In genomic region chr1:173867141-173867752, GRCh38 we compare ENCODE assay signal across 8 cellular contexts. TPM values are rescaled to one million over a fixed set of nuclear protein-coding genes. Genes with fewer than 3 reads are reported as not detected.
A peak's percentile ranks its signal among the peaks of the same experiment; 100 is the strongest.
DNase-seq lines count a peak whose midpoint lies in the region; ATAC-seq and TF ChIP-seq lines count a peak whose summit lies in the region.

No MANE protein-coding gene starts in this region.

- in situ Hi-C loops in astrocyte of the cerebellum (cut with HindIII; ENCODE audit: low sequenced_read_pairs) = no loop called here

- H3K9me2 ChIP-seq in Karpas-422 (replicated peaks; ENCODE audit: insufficient read depth, low read length) = no peaks in the 10 kb centered on the region

- peaks cover 41% of the 10 kb centered on the region for H4K20me1 ChIP-seq in Karpas-422 (ENCODE audit: insufficient read depth, low read depth, low read length)

- no peak overlapping the region for H2AFZ ChIP-seq in Karpas-422 (ENCODE audit: low read length)

- peaks cover 48 to 49% of the 10 kb centered on the region in 2 donors for H3K36me3 Mint-ChIP-seq in CD14-positive monocyte

- H3K9ac ChIP-seq in Karpas-422 (ENCODE audit: low read length) = peak overlapping the region; percentile 92

- H3K27ac Mint-ChIP-seq in CD14-positive monocyte = peak overlapping the region; percentile 91 to 97 (median 96)

- no peaks in the 10 kb centered on the region for H3K9me3 ChIP-seq in Karpas-422 (ENCODE audit: low read length)

- H3K4me3 ChIP-seq in Karpas-422 (ENCODE audit: low read length) = peak overlapping the region; percentile 94
- peak overlapping the region; percentile 77 for H3K4me3 ChIP-seq in astrocyte of the cerebellum (ENCODE audit: low read depth, low read length)
- peak overlapping the region; percentile 75 for H3K4me3 ChIP-seq in kidney epithelial cell (ENCODE audit: low read depth, low read length)

- H3K36me3 ChIP-seq in Karpas-422 (ENCODE audit: insufficient read depth, low read length) = peaks cover 50% of the 10 kb centered on the region
- peaks cover 6% of the 10 kb centered on the region for H3K36me3 ChIP-seq in kidney epithelial cell (ENCODE audit: control insufficient read depth, insufficient read depth, low read length)

- TF ChIP-seq CTCF in CD14-positive monocyte (IDR thresholded peaks at IDR 0.05) = no peak
- TF ChIP-seq CTCF in astrocyte of the cerebellum (IDR thresholded peaks at IDR 0.05; ENCODE audit: low read depth, low read length, missing control alignments) = no peak
- TF ChIP-seq CTCF in kidney epithelial cell (IDR thresholded peaks at IDR 0.05; ENCODE audit: insufficient read depth, low read length, poor library complexity, severe bottlenecking) = no peak

- intact Hi-C loops in CD14-positive monocyte (cut with micrococcal nuclease) = loop anchor here (5.0 to 10.0 kb wide), 4 partner anchors 40 to 392 kb away; partner anchors contain the start of gene PRDX6 (in 2 of the 2)

- peaks cover 50% of the 10 kb centered on the region for H3K4me1 Mint-ChIP-seq in CD14-positive monocyte

- ATAC-seq in stimulated activated naive CD8-positive, alpha-beta T cell treated with anti-CD3 and anti-CD28 coated beads, Interleukin-15, Interleukin-2, amounts not matched to agents 100 U/mL and 50 U/mL, for 24 hours = peak; percentile 6
- ATAC-seq in GM19035 (IDR thresholded peaks at IDR 0.05; ENCODE audit: unreplicated experiment) = no peak

- peaks cover 37% of the 10 kb centered on the region for H3K4me1 ChIP-seq in Karpas-422 (ENCODE audit: low read length)

- H3K27me3 ChIP-seq in Karpas-422 (ENCODE audit: low read length) = no peaks in the 10 kb centered on the region
- no peaks in the 10 kb centered on the region for H3K27me3 ChIP-seq in kidney epithelial cell (ENCODE audit: control insufficient read depth, insufficient read depth, low read length)

- H3K4me2 ChIP-seq in Karpas-422 (ENCODE audit: low read depth, low read length, poor library complexity, severe bottlenecking) = peak overlapping the region; percentile 96

- peak overlapping the region; percentile 92 for H3K27ac ChIP-seq in Karpas-422 (ENCODE audit: low read length)

- H3K27me3 Mint-ChIP-seq in CD14-positive monocyte (ENCODE audit: low read depth in 3 of 3) = peaks cover 0 to 2% (median 0%) of the 10 kb centered on the region in 3 donors

- DNase-seq in CD14-positive monocyte (ENCODE audit: low spot score) = no peak
- peak; percentile 68 for DNase-seq in Karpas-422
- DNase-seq in astrocyte of the cerebellum (ENCODE audit: low read depth) = no peak
- DNase-seq in kidney epithelial cell (ENCODE audit: low read depth) = peak; percentile 4
- DNase-seq in stimulated activated naive CD8-positive, alpha-beta T cell treated with anti-CD3 and anti-CD28 coated beads, Interleukin-15, Interleukin-2, amounts not matched to agents 100 U/mL and 50 U/mL, for 24 hours = peak; percentile 36
- no peak for DNase-seq in pons (ENCODE audit: low spot score)
- no peak for DNase-seq in NCI-H1694 (lab: John Stamatoyannopoulos, UW)

- H3K4me3 Mint-ChIP-seq in CD14-positive monocyte = peak overlapping the region; percentile 98 to 99

- H3K9me3 Mint-ChIP-seq in CD14-positive monocyte = no peaks in the 10 kb centered on the region

- H3K79me2 ChIP-seq in Karpas-422 (ENCODE audit: low read length) = peaks cover 24% of the 10 kb centered on the region

RNA-seq across cellular contexts. Expression of gene GAS5, which starts 0.5 kb away (rescaled TPM):
- polyA plus RNA-seq in CD14-positive monocyte = 10 to 100 TPM; 90.4 to 92.0 TPM
- total RNA-seq in Karpas-422 (2014; rRNA removed; shearing (Covaris generic); ENCODE audit: low replicate concordance) = 636 and 838 TPM in 2 replicates
- total RNA-seq in kidney epithelial cell = 2,249 and 2,308 TPM in 2 replicates

RNA-seq across cellular contexts. Expression of gene ZBTB37, which starts 0.9 kb away (rescaled TPM):
- polyA plus RNA-seq in CD14-positive monocyte = under 1 TPM; 0.87 to 0.91 TPM
- total RNA-seq in Karpas-422 (2014; rRNA removed; shearing (Covaris generic); ENCODE audit: low replicate concordance) = 9.7 and 15.8 TPM in 2 replicates
- 7.5 and 7.9 TPM in 2 replicates for total RNA-seq in kidney epithelial cell

RNA-seq across cellular contexts. Expression of gene CENPL, which starts 42.6 kb away (rescaled TPM):
- 1 to 10 TPM in 1 of 2 donors, under 1 TPM in 1; 0.81 to 2.6 TPM for polyA plus RNA-seq in CD14-positive monocyte
- 15.5 and 29.3 TPM in 2 replicates for total RNA-seq in Karpas-422 (2014; rRNA removed; shearing (Covaris generic); ENCODE audit: low replicate concordance)
- total RNA-seq in kidney epithelial cell = 4.4 and 6.6 TPM in 2 replicates

RNA-seq across cellular contexts. Expression of gene DARS2, which starts 42.8 kb away (rescaled TPM):
- polyA plus RNA-seq in CD14-positive monocyte = 1 to 10 TPM; 6.2 to 8.2 TPM
- 23.4 and 39.3 TPM in 2 replicates for total RNA-seq in Karpas-422 (2014; rRNA removed; shearing (Covaris generic); ENCODE audit: low replicate concordance)
- 20.8 and 25.4 TPM in 2 replicates for total RNA-seq in kidney epithelial cell

RNA-seq across cellular contexts. Expression of gene SERPINC1, which starts 49.9 kb away (rescaled TPM):
- not detected for polyA plus RNA-seq in CD14-positive monocyte
- total RNA-seq in Karpas-422 (2014; rRNA removed; shearing (Covaris generic); ENCODE audit: low replicate concordance) = 0.26 TPM in 1 of 2 replicates, not detected in the other
- total RNA-seq in kidney epithelial cell = 0.25 TPM in 1 of 2 replicates, not detected in the other

Comparison
In these comparisons a context has a peak if more than half of its experiments do, and no peak if none do; other contexts are left out.
1. DNase-seq: peak in Karpas-422 (single experiment), kidney epithelial cell (single experiment) and stimulated activated naive CD8-positive, alpha-beta T cell treated with anti-CD3 and anti-CD28 coated beads, Interleukin-15, Interleukin-2, amounts not matched to agents 100 U/mL and 50 U/mL, for 24 hours (single experiment); none in CD14-positive monocyte (single experiment), astrocyte of the cerebellum (single experiment), pons (single experiment) and NCI-H1694 (single experiment).
2. Peak in every context shown above with its lines, with median percentiles within 50 percentile points of each other: H3K4me3 ChIP-seq.